24 cellular contexts compared by ENCODE assay signal in the genomic region with DNA sequence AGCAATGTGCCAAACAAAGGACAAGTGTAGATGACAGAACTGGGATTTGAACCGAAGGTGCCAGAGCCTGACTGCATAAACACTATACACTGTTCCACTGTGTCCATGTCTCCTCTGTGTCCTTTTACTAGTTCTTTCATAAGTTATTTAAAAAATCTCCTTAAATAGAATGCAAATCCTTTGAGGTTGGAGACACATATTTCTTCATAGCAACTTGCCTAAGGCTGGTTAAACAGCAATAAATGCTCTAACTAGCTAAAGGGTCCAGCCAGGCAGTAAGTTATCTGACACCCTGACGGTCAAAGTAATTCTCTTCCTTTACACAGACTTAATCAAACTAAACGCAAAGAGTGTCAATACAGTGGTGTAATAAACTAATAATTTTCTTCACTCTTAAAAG.
DNase-seq lines count a peak whose midpoint lies in the region; ATAC-seq and TF ChIP-seq lines count a peak whose summit lies in the region.
"Had no signal": no experiment of that assay in that cellular context is flagged by ENCODE, and none has a peak within 500 bp of the region (broad histone marks: within the 10 kb centered on the region; RNA-seq: fewer than 3 reads in every experiment).

No MANE protein-coding gene starts in this region.

- intact Hi-C loops in gastrocnemius medialis (cut with DNase I; ENCODE audit: low total_unique reads) = no loop called here

- no peaks in the 10 kb centered on the region for H3K36me3 ChIP-seq in gastrocnemius medialis
- H3K36me3 ChIP-seq: neutrophil, tibial nerve had no signal

- H3K36me3 Mint-ChIP-seq in activated naive CD4-positive, alpha-beta T cell treated with anti-CD3 and anti-CD28 coated beads, Interleukin-2, amount 50 U/mL, for 24 hours = peaks cover 33% of the 10 kb centered on the region
- H3K36me3 Mint-ChIP-seq in activated naive CD4-positive, alpha-beta T cell treated with anti-CD3 and anti-CD28 coated beads, Interleukin-2, amount 10 ng/mL, durations not matched to agents 7 days and 5 days = peaks cover 61% of the 10 kb centered on the region
- peaks cover 62% of the 10 kb centered on the region for H3K36me3 Mint-ChIP-seq in endothelial cell (ENCODE audit: low read depth, unreplicated experiment)

- H3K27ac Mint-ChIP-seq in activated naive CD4-positive, alpha-beta T cell treated with anti-CD3 and anti-CD28 coated beads, Interleukin-2, amount 50 U/mL, for 24 hours = peak overlapping the region; percentile 88
- H3K27ac Mint-ChIP-seq in activated naive CD4-positive, alpha-beta T cell treated with anti-CD3 and anti-CD28 coated beads, Interleukin-2, amount 10 ng/mL, durations not matched to agents 7 days and 5 days = no peak overlapping the region
- no peak overlapping the region for H3K27ac Mint-ChIP-seq in endothelial cell (ENCODE audit: unreplicated experiment)
- H3K27ac Mint-ChIP-seq: T-helper 2 cell treated with Interferon-gamma antibody and Interleukin-4, amounts not matched to agents 5 μg/mL and 100 μg/mL, for 36 hours had no signal

- H3K4me3 ChIP-seq in gastrocnemius medialis = no peak overlapping the region
- H3K4me3 ChIP-seq: SK-N-MC, tibial nerve had no signal

- in situ Hi-C loops in gastrocnemius medialis (cut with MboI; ENCODE audit: low sequenced_read_pairs in 4 of 4) = no loop called here

- no peak for TF ChIP-seq POLR2A in gastrocnemius medialis (IDR thresholded peaks at IDR 0.05)

- peaks cover 33 to 52% of the 10 kb centered on the region in 2 donors for H3K4me1 ChIP-seq in gastrocnemius medialis

- TF ChIP-seq CTCF in endothelial cell (IDR thresholded peaks at IDR 0.05; ENCODE audit: unreplicated experiment) = no peak
- no peak for TF ChIP-seq CTCF in gastrocnemius medialis (IDR thresholded peaks at IDR 0.05 in 4 of 5, conservative IDR thresholded peaks at IDR 0.05 in 1 of 5)

- H3K27me3 Mint-ChIP-seq in activated naive CD4-positive, alpha-beta T cell treated with anti-CD3 and anti-CD28 coated beads, Interleukin-2, amount 50 U/mL, for 24 hours = no peaks in the 10 kb centered on the region
- H3K27me3 Mint-ChIP-seq in activated naive CD4-positive, alpha-beta T cell treated with anti-CD3 and anti-CD28 coated beads, Interleukin-2, amount 10 ng/mL, durations not matched to agents 7 days and 5 days = no peaks in the 10 kb centered on the region
- H3K27me3 Mint-ChIP-seq in endothelial cell (ENCODE audit: unreplicated experiment) = peaks cover 9% of the 10 kb centered on the region

- no peaks in the 10 kb centered on the region for H3K27me3 ChIP-seq in gastrocnemius medialis
- H3K27me3 ChIP-seq: BE2C, neutrophil, tibial nerve had no signal

- no peak for ATAC-seq in gastrocnemius medialis
- ATAC-seq: left lobe of liver had no signal

- H3K27ac ChIP-seq in gastrocnemius medialis = peak overlapping the region; percentile 67 to 76 (median 71)
- H3K27ac ChIP-seq: KMS-11, neutrophil, RWPE1, SK-N-MC, VCaP had no signal

- CTCF ChIA-PET in activated naive CD4-positive, alpha-beta T cell treated with anti-CD3 and anti-CD28 coated beads, Interleukin-2, amount 10 ng/mL, durations not matched to agents 7 days and 5 days (lab: Charles Lee) = no interaction called here

- peaks cover 92% of the 10 kb centered on the region for H3K4me1 Mint-ChIP-seq in activated naive CD4-positive, alpha-beta T cell treated with anti-CD3 and anti-CD28 coated beads, Interleukin-2, amount 50 U/mL, for 24 hours
- peaks cover 25% of the 10 kb centered on the region for H3K4me1 Mint-ChIP-seq in activated naive CD4-positive, alpha-beta T cell treated with anti-CD3 and anti-CD28 coated beads, Interleukin-2, amount 10 ng/mL, durations not matched to agents 7 days and 5 days
- H3K4me1 Mint-ChIP-seq in endothelial cell (ENCODE audit: unreplicated experiment) = peaks cover 52% of the 10 kb centered on the region

- no peaks in the 10 kb centered on the region for H3K9me3 ChIP-seq in gastrocnemius medialis
- H3K9me3 ChIP-seq: BE2C, neutrophil, tibial nerve had no signal

- H3K4me3 Mint-ChIP-seq in activated naive CD4-positive, alpha-beta T cell treated with anti-CD3 and anti-CD28 coated beads, Interleukin-2, amount 50 U/mL, for 24 hours = peak overlapping the region; percentile 49
- H3K4me3 Mint-ChIP-seq in activated naive CD4-positive, alpha-beta T cell treated with anti-CD3 and anti-CD28 coated beads, Interleukin-2, amount 10 ng/mL, durations not matched to agents 7 days and 5 days = no peak overlapping the region
- peak overlapping the region; percentile 48 for H3K4me3 Mint-ChIP-seq in endothelial cell (ENCODE audit: unreplicated experiment)
- H3K4me3 Mint-ChIP-seq: T-helper 2 cell treated with Interferon-gamma antibody and Interleukin-4, amounts not matched to agents 5 μg/mL and 100 μg/mL, for 36 hours had no signal

- no peak for DNase-seq in activated naive CD4-positive, alpha-beta T cell treated with anti-CD3 and anti-CD28 coated beads, Interleukin-2, amount 10 ng/mL, durations not matched to agents 7 days and 5 days
- DNase-seq in EH (ENCODE audit: low read depth) (peak; percentile 39), endothelial cell (ENCODE audit: low spot score) (no peak), gastrocnemius medialis (no peak), SW 1271 (lab: John Stamatoyannopoulos, UW) (no peak), hippocampal formation (lab: John Stamatoyannopoulos, UW) (no peak)
- no peak for DNase-seq in activated effector memory CD4-positive, alpha-beta T cell treated with Interleukin-2 at 50 U/mL for 16 hours
- DNase-seq: activated CD4-positive, alpha-beta T cell treated with anti-CD3 and anti-CD28 coated beads, Interleukin-2, amount 50 U/mL, for 1 hour; activated naive CD4-positive, alpha-beta T cell; BE2C; MV-4-11; NCI-H2171; NCI-H526 treated with DMSO at 0.1 percent for 48 hours; stimulated activated CD4-positive, alpha-beta T cell treated with anti-CD3 and anti-CD28 coated beads, Interleukin-2, amount 100 ng/mL, for 48 hours; stimulated activated naive CD4-positive, alpha-beta T cell had no signal

- no peaks in the 10 kb centered on the region for H3K9me3 Mint-ChIP-seq in activated naive CD4-positive, alpha-beta T cell treated with anti-CD3 and anti-CD28 coated beads, Interleukin-2, amount 50 U/mL, for 24 hours
- no peaks in the 10 kb centered on the region for H3K9me3 Mint-ChIP-seq in activated naive CD4-positive, alpha-beta T cell treated with anti-CD3 and anti-CD28 coated beads, Interleukin-2, amount 10 ng/mL, durations not matched to agents 7 days and 5 days
- no peaks in the 10 kb centered on the region for H3K9me3 Mint-ChIP-seq in endothelial cell (ENCODE audit: unreplicated experiment)
- H3K9me3 Mint-ChIP-seq: T-helper 2 cell treated with Interferon-gamma antibody and Interleukin-4, amounts not matched to agents 5 μg/mL and 100 μg/mL, for 36 hours had no signal
